ENCODE assay signal across 8 cellular contexts in genomic region chr18:31819106-31819924, GRCh38. TPM values are rescaled to one million over a fixed set of nuclear protein-coding genes. Genes with fewer than 3 reads are reported as not detected.
DNase-seq lines count a peak whose midpoint lies in the region; ATAC-seq, FAIRE-seq and TF ChIP-seq lines count a peak whose summit lies in the region.

No MANE protein-coding gene starts in this region.

- CTCF ChIA-PET in K562 (lab: Yijun Ruan, JAX; ENCODE audit: low intra/inter-chr PET ratio) = interaction anchor here (0.8 to 2.8 kb wide), 4 partner anchors 76 to 821 kb away, joined by 4 to 13 read pairs (median 7); no protein-coding TSS in a partner anchor

- no peak overlapping the region for H2AFZ ChIP-seq in K562 (ENCODE audit: low read depth, low read length)

- in situ Hi-C loops in K562 (cut with MboI) = no loop called here

- DNase-seq in CD1c-positive myeloid dendritic cell (ENCODE audit: extremely low spot score) (peak; percentile 72), NCI-H510A treated with DMSO at 0.1 percent for 48 hours (lab: John Stamatoyannopoulos, UW) (peak; percentile 89), K562 (ENCODE audit: extremely low read depth in 1 of 4, low spot score in 3 of 4) (peak; percentile 15 to 73 (median 20)), kidney (no peak), upper lobe of right lung (no peak)

- no peak for TF ChIP-seq POLR2A in K562 (conservative IDR thresholded peaks at IDR 0.05)

- no peak overlapping the region for H3K4me2 ChIP-seq in K562 (ENCODE audit: insufficient read depth, low read length)

- no peaks in the 10 kb centered on the region for H4K20me1 ChIP-seq in K562 (replicated peaks; ENCODE audit: control insufficient read depth, insufficient read depth, low read length)

- WGBS in K562 (ENCODE audit: insufficient coverage, low coverage, missing lambda C conversion rate) = 31% methylated on average over 11 of the region's 11 CpGs

- FAIRE-seq in K562 (lab: Jason Lieb, UNC) (peak; percentile 87), kidney (lab: Jason Lieb, UNC) (peak; percentile 72)

- TF ChIP-seq RAD21 in K562 (CRISPR knock-in tag; conservative IDR thresholded peaks at IDR 0.05 in 1 of 2, IDR thresholded peaks at IDR 0.05 in 1 of 2) = peak; percentile 67 to 95

- H3K27ac ChIP-seq in K562 (ENCODE audit: extremely low read depth, low read depth, low read length) = no peak overlapping the region
- H3K27ac ChIP-seq in kidney (ENCODE audit: low read depth in 2 of 2, low read length in 2 of 2) = no peak overlapping the region
- H3K27ac ChIP-seq in upper lobe of right lung = no peak overlapping the region

- intact Hi-C loops in K562 (cut with micrococcal nuclease) (loop anchor here (1.0 to 5.0 kb wide), 5 partner anchors 78 to 397 kb away; no protein-coding TSS in a partner anchor), kidney (cut with DNase I) (no loop called here), upper lobe of right lung (cut with DNase I) (loop anchor here (5.0 kb wide), 1 partner anchor 77 kb away; no protein-coding TSS in a partner anchor)

- no peaks in the 10 kb centered on the region for H3K9me1 ChIP-seq in K562 (ENCODE audit: control insufficient read depth, insufficient read depth, low read length)

- H3K79me2 ChIP-seq in K562 (ENCODE audit: control insufficient read depth, insufficient read depth, low read length) = no peaks in the 10 kb centered on the region

- BruUV-seq in K562 (replicated peaks; lab: Mats Ljungman, UMichigan) = no TSS peak

- H3K9ac ChIP-seq in K562 (ENCODE audit: insufficient read depth in 1 of 2, low read depth in 2 of 2, low read length in 2 of 2) = no peak overlapping the region
- H3K9ac ChIP-seq in kidney (ENCODE audit: low read length in 2 of 2) = no peak overlapping the region

- no peaks in the 10 kb centered on the region for H3K36me3 ChIP-seq in K562 (ENCODE audit: control insufficient read depth, insufficient read depth, low read length)
- H3K36me3 ChIP-seq in kidney (ENCODE audit: control insufficient read depth in 1 of 2, insufficient read depth in 2 of 2, low read length in 2 of 2) = no peaks in the 10 kb centered on the region
- no peaks in the 10 kb centered on the region for H3K36me3 ChIP-seq in upper lobe of right lung

- POLR2A ChIA-PET in K562 (lab: Yijun Ruan, JAX) = no interaction called here

- no peaks in the 10 kb centered on the region; the same call in 1 of the 2 replicates for H3K9me3 ChIP-seq in K562 (replicated peaks; ENCODE audit: control insufficient read depth, insufficient read depth, low read depth, low read length)
- no peaks in the 10 kb centered on the region for H3K9me3 ChIP-seq in kidney (ENCODE audit: control insufficient read depth in 1 of 2, low read length in 2 of 2)
- no peaks in the 10 kb centered on the region for H3K9me3 ChIP-seq in upper lobe of right lung

- TF ChIP-seq EP300 in K562 (IDR thresholded peaks at IDR 0.05; ENCODE audit: low read length) = no peak

- H3K4me3 ChIP-seq in K562 (no peak overlapping the region), kidney (ENCODE audit: low read length in 2 of 2) (no peak overlapping the region), upper lobe of right lung (no peak overlapping the region)

- TF ChIP-seq CTCF in K562 (IDR thresholded peaks at IDR 0.05 in 2 of 3, conservative IDR thresholded peaks at IDR 0.05 in 1 of 3; ENCODE audit: insufficient read depth in 2 of 3, low read depth in 1 of 3, low read length in 3 of 3) = peak; percentile 59 to 84 (median 72); a peak in 5 of 6 replicates
- peak; percentile 46 for TF ChIP-seq CTCF in kidney (IDR thresholded peaks at IDR 0.05; ENCODE audit: borderline replicate concordance, extremely low read depth, insufficient read depth)
- peak; percentile 77 for TF ChIP-seq CTCF in upper lobe of right lung (IDR thresholded peaks at IDR 0.05)

- no peaks in the 10 kb centered on the region for H3K27me3 ChIP-seq in K562 (ENCODE audit: control insufficient read depth in 2 of 2, insufficient read depth in 2 of 2, low read length in 2 of 2)
- H3K27me3 ChIP-seq in upper lobe of right lung = no peaks in the 10 kb centered on the region

- ATAC-seq in GM18519 (IDR thresholded peaks at IDR 0.05; ENCODE audit: low FRiP score, unreplicated experiment) = peak; percentile 93
- peak; percentile 72 for ATAC-seq in HG03342 (IDR thresholded peaks at IDR 0.05; ENCODE audit: unreplicated experiment)
- peak; percentile 86 for ATAC-seq in K562
- peak; percentile 87 for ATAC-seq in upper lobe of right lung
- ATAC-seq in activated CD4-positive, CD25-positive, alpha-beta regulatory T cell treated with anti-CD3 and anti-CD28 coated beads, Interleukin-2, amount 50 U/mL, for 24 hours = no peak

- H3K4me1 ChIP-seq in K562 (replicated peaks in 1 of 2; ENCODE audit: control insufficient read depth in 2 of 2, insufficient read depth in 2 of 2, low read length in 2 of 2) = peaks cover 0 to 5% of the 10 kb centered on the region in 2 experiments; a peak in 3 of 5 replicates
- H3K4me1 ChIP-seq in kidney (ENCODE audit: control insufficient read depth in 1 of 2, insufficient read depth in 1 of 2, low read depth in 1 of 2, low read length in 2 of 2) = no peaks in the 10 kb centered on the region
- no peaks in the 10 kb centered on the region for H3K4me1 ChIP-seq in upper lobe of right lung

TF ChIP-seq in K562, 482 proteins besides CTCF, POLR2A, EP300 and RAD21 (continues in another document):
- no peak for TF ChIP-seq BRCA1 (IDR thresholded peaks at IDR 0.05)
- TF ChIP-seq BRCA1 (CRISPR knock-in tag; IDR thresholded peaks at IDR 0.05) = no peak
- TF ChIP-seq ELK3 (CRISPR knock-in tag; IDR thresholded peaks at IDR 0.05) = no peak
- TF ChIP-seq L3MBTL2 (IDR thresholded peaks at IDR 0.05) = 0 out of 2 replicates have a peak, but pooled peaks have one; percentile 15
- no peak for TF ChIP-seq MCM2 (IDR thresholded peaks at IDR 0.05; ENCODE audit: low read depth)
- no peak for TF ChIP-seq SIN3B (IDR thresholded peaks at IDR 0.05; ENCODE audit: low read depth)
- TF ChIP-seq, protein P1, sequence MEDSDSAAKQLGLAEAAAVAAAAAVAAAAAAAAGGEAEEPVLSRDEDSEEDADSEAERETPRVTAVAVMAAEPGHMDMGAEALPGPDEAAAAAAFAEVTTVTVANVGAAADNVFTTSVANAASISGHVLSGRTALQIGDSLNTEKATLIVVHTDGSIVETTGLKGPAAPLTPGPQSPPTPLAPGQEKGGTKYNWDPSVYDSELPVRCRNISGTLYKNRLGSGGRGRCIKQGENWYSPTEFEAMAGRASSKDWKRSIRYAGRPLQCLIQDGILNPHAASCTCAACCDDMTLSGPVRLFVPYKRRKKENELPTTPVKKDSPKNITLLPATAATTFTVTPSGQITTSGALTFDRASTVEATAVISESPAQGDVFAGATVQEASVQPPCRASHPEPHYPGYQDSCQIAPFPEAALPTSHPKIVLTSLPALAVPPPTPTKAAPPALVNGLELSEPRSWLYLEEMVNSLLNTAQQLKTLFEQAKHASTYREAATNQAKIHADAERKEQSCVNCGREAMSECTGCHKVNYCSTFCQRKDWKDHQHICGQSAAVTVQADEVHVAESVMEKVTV (CRISPR knock-in tag; IDR thresholded peaks at IDR 0.05) = peak; percentile 59; the same call in 1 of the 2 replicates
- TF ChIP-seq CEBPB (tag; IDR thresholded peaks at IDR 0.05) = peak; percentile 49
- no peak for TF ChIP-seq SMAD2 (IDR thresholded peaks at IDR 0.05; ENCODE audit: low read depth, low read length)
- TF ChIP-seq FOXJ3 (CRISPR knock-in tag; IDR thresholded peaks at IDR 0.05) = no peak
- TF ChIP-seq NFE2L1 (tag; IDR thresholded peaks at IDR 0.05; ENCODE audit: borderline replicate concordance, low read depth) = no peak
- TF ChIP-seq CEBPG (CRISPR knock-in tag; IDR thresholded peaks at IDR 0.05) = no peak
- TF ChIP-seq CEBPG (tag; conservative IDR thresholded peaks at IDR 0.05 in 1 of 2, IDR thresholded peaks at IDR 0.05 in 1 of 2) = 0 out of 4 replicates have a peak, but pooled peaks have one; percentile 31 to 35
- no peak for TF ChIP-seq ZKSCAN3 (CRISPR knock-in tag; IDR thresholded peaks at IDR 0.05)
- no peak for TF ChIP-seq NFXL1 (CRISPR knock-in tag; IDR thresholded peaks at IDR 0.05)

RNA-seq across cellular contexts. Expression of gene SLC25A52, which starts 58.6 kb away (rescaled TPM):
- total RNA-seq in K562 (2011; cell fraction: chromatin; rRNA removed; ENCODE audit: low replicate concordance) = not detected in 2 replicates
- total RNA-seq in K562 (2011; cell fraction: nucleolus; rRNA removed) = not detected in 2 replicates
- total RNA-seq in K562 (2011; cell fraction: nucleoplasm; rRNA removed) = not detected in 2 replicates
- not detected in 2 replicates for total RNA-seq in K562 (2014; rRNA removed)
- not detected in 2 replicates for total RNA-seq in K562 (2014; rRNA removed; fragmentation: Illumina TruSeq; extraction: Trizol)
- not detected in 2 replicates for total RNA-seq in K562 (2015; rRNA removed; fragmentation: Illumina TruSeq; extraction: Trizol)
- not detected in 2 replicates for total RNA-seq in K562 (2021)
- polyA plus RNA-seq in K562 (2011; rRNA removed) = 0.07 TPM in 1 of 2 replicates, not detected in the other
- not detected in 2 replicates for polyA plus RNA-seq in K562 (2011; cell fraction: cytosol; rRNA removed)
- 0.08 TPM in 1 of 2 replicates, not detected in the other for polyA plus RNA-seq in K562 (2011; cell fraction: nucleus; rRNA removed)
- polyA plus RNA-seq in K562 (2012) = 0.09 TPM in 1 of 2 replicates, not detected in the other
- polyA plus RNA-seq in K562 (2014; fragmentation: Illumina TruSeq; extraction: Trizol) = not detected in 2 replicates
- not detected for polyA plus RNA-seq in K562 (2014; fragmentation: Nextera tagmentation; extraction: Ambion mirVana)
- polyA plus RNA-seq in K562 (2014; rRNA removed) = not detected in 2 replicates
- not detected in 2 replicates for polyA minus RNA-seq in K562 (2011; rRNA and poly(A)+ RNA removed)
- not detected in 2 replicates for polyA minus RNA-seq in K562 (2011; cell fraction: cytosol; rRNA and poly(A)+ RNA removed)
- not detected in 2 replicates for polyA minus RNA-seq in K562 (2011; cell fraction: nucleus; rRNA and poly(A)+ RNA removed)
- not detected for total RNA-seq in kidney
- not detected for polyA plus RNA-seq in kidney (ENCODE audit: insufficient read depth, low read depth, low replicate concordance)
- not detected for total RNA-seq in upper lobe of right lung

Comparison
In these comparisons a context has a peak if more than half of its experiments do, and no peak if none do; other contexts are left out.
1. DNase-seq: peak in CD1c-positive myeloid dendritic cell (single experiment), NCI-H510A treated with DMSO at 0.1 percent for 48 hours (single experiment) and K562 (4 of 4); none in kidney (single experiment) and upper lobe of right lung (single experiment).
2. ATAC-seq: peak in GM18519 (single experiment), HG03342 (single experiment), K562 (single experiment) and upper lobe of right lung (single experiment); none in activated CD4-positive, CD25-positive, alpha-beta regulatory T cell treated with anti-CD3 and anti-CD28 coated beads, Interleukin-2, amount 50 U/mL, for 24 hours (0 of 2).
3. Peak in every context shown above with its lines, with median percentiles within 50 percentile points of each other: CTCF ChIP-seq.